Comparison of ENCODE assay signal across 9 cellular contexts in the genomic region with DNA sequence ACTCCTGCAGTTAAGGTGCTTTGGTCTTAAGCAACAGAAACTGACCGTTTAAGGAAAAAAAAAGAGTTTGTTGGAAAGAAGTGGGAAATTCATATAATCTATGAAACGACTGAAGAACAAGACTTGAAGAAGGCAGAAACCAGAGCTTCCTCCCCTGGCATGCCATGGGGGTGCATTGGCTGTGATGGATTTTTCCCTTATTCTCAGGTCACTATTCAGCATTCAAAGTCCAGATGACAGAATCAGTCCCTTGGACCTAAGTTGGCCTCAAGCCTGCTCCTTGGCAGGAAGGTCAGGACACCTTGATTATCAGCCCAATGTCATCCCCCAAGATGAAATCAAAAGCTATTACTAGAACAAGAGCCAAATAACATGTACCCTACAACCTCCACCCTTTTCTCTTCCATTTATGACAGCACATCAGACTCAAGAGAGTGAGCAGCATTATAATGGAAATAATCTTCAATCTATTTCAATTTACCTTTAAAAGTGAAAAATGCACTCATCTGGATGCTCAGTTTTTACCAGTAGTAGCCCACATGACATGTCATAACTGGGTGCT. TPM values are rescaled to one million over a fixed set of nuclear protein-coding genes. Genes with fewer than 3 reads are reported as not detected.
DNase-seq lines count a peak whose midpoint lies in the region; ATAC-seq and TF ChIP-seq lines count a peak whose summit lies in the region.
"Had no signal": no experiment of that assay in that cellular context is flagged by ENCODE, and none has a peak within 500 bp of the region (broad histone marks: within the 10 kb centered on the region; RNA-seq: fewer than 3 reads in every experiment).

No MANE protein-coding gene starts in this region.

- H3K36me3 Mint-ChIP-seq in H9 (ENCODE audit: insufficient read depth in 1 of 3, low read depth in 3 of 3) = no peaks in the 10 kb centered on the region

- H2BK120ac ChIP-seq in H9 (ENCODE audit: low read depth, low read length, poor library complexity, severe bottlenecking) = no peak overlapping the region

- no peak overlapping the region for H2AFZ ChIP-seq in H9 (ENCODE audit: low read length)

- TF ChIP-seq EP300 in sigmoid colon (IDR thresholded peaks at IDR 0.05) = no peak

- peaks cover 26% of the 10 kb centered on the region for H3K27me3 Mint-ChIP-seq in H9 (ENCODE audit: low read depth)

- no peak overlapping the region for H3T11ph ChIP-seq in H9 (ENCODE audit: low read length)

- H3K9me3 Mint-ChIP-seq in H9 = no peaks in the 10 kb centered on the region; a peak in 1 of 5 replicates

- H3K23ac ChIP-seq in H9 (ENCODE audit: insufficient read length, low read depth, low read length) = no peak overlapping the region

- no peak overlapping the region for H4K91ac ChIP-seq in H9 (ENCODE audit: insufficient read length, low read depth, low read length)

- H3K4me3 Mint-ChIP-seq in H9 = peak overlapping the region; percentile 76 to 81; a peak in 3 of 5 replicates

- no peak overlapping the region; the same call in 1 of the 2 replicates for H3K14ac ChIP-seq in H9 (ENCODE audit: insufficient read depth, low read length)

- no peak overlapping the region for H3K56ac ChIP-seq in H9 (ENCODE audit: insufficient read length, low read depth, low read length)

- no peaks in the 10 kb centered on the region for H3K79me2 ChIP-seq in H9 (ENCODE audit: insufficient read depth, low read length)

- H3K4ac ChIP-seq in H9 (ENCODE audit: low read depth, low read length) = no peak overlapping the region

- H3K4me3 ChIP-seq in right cardiac atrium (ENCODE audit: low read length) (no peak overlapping the region), sigmoid colon (peak overlapping the region in 3 of 4 donors; percentile 62 to 65 (median 64))

- H3K4me2 ChIP-seq in H9 (ENCODE audit: insufficient read depth, insufficient read length, low read length) = peak overlapping the region; percentile 76

- H3K4me1 ChIP-seq in H9 (ENCODE audit: insufficient read depth, low read length) (no peaks in the 10 kb centered on the region), right cardiac atrium (ENCODE audit: control insufficient read depth, insufficient read depth, low read length) (peaks cover 3% of the 10 kb centered on the region), sigmoid colon (peaks cover 0 to 10% (median 8%) of the 10 kb centered on the region in 4 donors)

- DNase-seq in H9 = no peak
- DNase-seq in right cardiac atrium = no peak
- DNase-seq in sigmoid colon = no peak
- DNase-seq in NCI-H1417 treated with DMSO at 0.1 percent for 48 hours (lab: John Stamatoyannopoulos, UW) = no peak
- no peak for DNase-seq in NCI-H526 treated with DMSO at 0.1 percent for 48 hours (lab: John Stamatoyannopoulos, UW)

- H3K27me3 ChIP-seq in H9 (ENCODE audit: insufficient read depth, low read length) (no peaks in the 10 kb centered on the region), right cardiac atrium (ENCODE audit: control insufficient read depth, insufficient read depth) (no peaks in the 10 kb centered on the region), sigmoid colon (no peaks in the 10 kb centered on the region)

- H2BK20ac ChIP-seq in H9 (ENCODE audit: low read depth, low read length, poor library complexity, severe bottlenecking) = no peak overlapping the region

- H2AK5ac ChIP-seq in H9 (ENCODE audit: insufficient read length, low read length) = no peak overlapping the region

- H3K9ac ChIP-seq in H9 (ENCODE audit: extremely low read depth, insufficient read length, low read length) = no peak overlapping the region

- H3K4me1 Mint-ChIP-seq in H9 = peaks cover 14 to 15% of the 10 kb centered on the region in 2 experiments

- no peak overlapping the region for H3K18ac ChIP-seq in H9 (ENCODE audit: insufficient read length, low read depth, low read length)

- H3K36me3 ChIP-seq in sigmoid colon = no peaks in the 10 kb centered on the region

- H2BK12ac ChIP-seq in H9 (ENCODE audit: insufficient read length, low read depth, low read length) = no peak overlapping the region

- H3K9me3 ChIP-seq in H9 (ENCODE audit: control insufficient read depth, low read depth, low read length) (no peaks in the 10 kb centered on the region), right cardiac atrium (ENCODE audit: control insufficient read depth, low read length) (no peaks in the 10 kb centered on the region), sigmoid colon (no peaks in the 10 kb centered on the region)

- intact Hi-C loops in right cardiac atrium (cut with DNase I) (no loop called here), sigmoid colon (cut with DNase I) (loop anchor here (1.0 kb wide), 1 partner anchor 16 kb away; a partner anchor contains a TSS)

- no peak overlapping the region for H2BK15ac ChIP-seq in H9 (ENCODE audit: low read depth, low read length)

- H3K27ac ChIP-seq in H9 (ENCODE audit: insufficient read length, low read depth, low read length) = no peak overlapping the region
- H3K27ac ChIP-seq in VCaP = peak overlapping the region; percentile 84
- peak overlapping the region; percentile 41 for H3K27ac ChIP-seq in right cardiac atrium (ENCODE audit: low read length)
- peak overlapping the region; percentile 84 to 95 (median 86) for H3K27ac ChIP-seq in sigmoid colon

- peak overlapping the region in 1 of 3 experiments; percentile 89; a peak in 2 of 7 replicates for H3K27ac Mint-ChIP-seq in H9

- no peak overlapping the region for H2BK5ac ChIP-seq in H9 (ENCODE audit: insufficient read length, low read length)

- no peak overlapping the region for H4K8ac ChIP-seq in H9 (replicated peaks; ENCODE audit: insufficient read length, low read depth, low read length)

- H3K79me1 ChIP-seq in H9 (ENCODE audit: insufficient read depth, low read depth, low read length, poor library complexity, severe bottlenecking) = no peaks in the 10 kb centered on the region

- H4K20me1 ChIP-seq in H9 (ENCODE audit: control insufficient read depth, insufficient read depth, insufficient read length) = no peaks in the 10 kb centered on the region

- WGBS in H9 (ENCODE audit: extremely low coverage, insufficient read length, low lambda C conversion rate) = no CpG with 5 or more reads among the region's 2 CpGs
- 67% methylated on average over 2 of the region's 2 CpGs for WGBS in right cardiac atrium
- 86 to 88% methylated on average over 2 of the region's 2 CpGs for WGBS in sigmoid colon, 2 donors

- no peak overlapping the region for H4K5ac ChIP-seq in H9 (ENCODE audit: insufficient read length, low read depth, low read length)

- no peak for ATAC-seq in right cardiac atrium
- ATAC-seq in GM18861 (IDR thresholded peaks at IDR 0.05; ENCODE audit: unreplicated experiment) = no peak
- no peak for ATAC-seq in GM19395 (IDR thresholded peaks at IDR 0.05; ENCODE audit: unreplicated experiment)

- H3K23me2 ChIP-seq in H9 (ENCODE audit: insufficient read length, low read depth, low read length, poor library complexity, severe bottlenecking) = peaks cover 8% of the 10 kb centered on the region

- no peak for TF ChIP-seq POLR2A in sigmoid colon (IDR thresholded peaks at IDR 0.05)

- no peak for TF ChIP-seq CTCF in H9 (conservative IDR thresholded peaks at IDR 0.05)
- no peak for TF ChIP-seq CTCF in VCaP (conservative IDR thresholded peaks at IDR 0.05)
- no peak for TF ChIP-seq CTCF in sigmoid colon (IDR thresholded peaks at IDR 0.05)

RNA-seq across cellular contexts. Expression of a gene that starts 15.8 kb away (rescaled TPM):
- total RNA-seq in H9 (2021) = 86.4 and 93.4 TPM in 2 replicates
- 10 to 100 TPM; 45.3 to 54.6 (median 46.6) TPM for total RNA-seq in right cardiac atrium
- 44.4 TPM for polyA plus RNA-seq in right cardiac atrium
- total RNA-seq in sigmoid colon = 10 to 100 TPM; 56.2 to 78.3 (median 65.5) TPM
- polyA plus RNA-seq in sigmoid colon = 10 to 100 TPM; 12.9 to 47.8 (median 14.4) TPM

RNA-seq across cellular contexts. Expression of a gene that starts 20.6 kb away (rescaled TPM):
- total RNA-seq in H9 (2021) = not detected in 2 replicates
- total RNA-seq in right cardiac atrium = 1 to 10 TPM in 1 of 4 donors, under 1 TPM in 3; 0.14 to 1.6 (median 0.48) TPM
- 0.54 TPM for polyA plus RNA-seq in right cardiac atrium
- total RNA-seq in sigmoid colon = under 1 TPM in 2 of 4 donors, not detected in 2; 0.14 to 0.55 TPM
- polyA plus RNA-seq in sigmoid colon = under 1 TPM in 2 of 3 donors, not detected in 1; under 0.01 to 0.15 TPM
- total RNA-seq: GM12878 had no signal
- polyA plus RNA-seq: GM12878 had no signal

RNA-seq across cellular contexts. Expression of a gene that starts 43.1 kb away (rescaled TPM):
- total RNA-seq in H9 (2021) = 0.15 and 0.31 TPM in 2 replicates
- not detected for total RNA-seq in right cardiac atrium
- not detected for polyA plus RNA-seq in right cardiac atrium
- total RNA-seq in sigmoid colon = not detected
- polyA plus RNA-seq in sigmoid colon = under 1 TPM in 1 of 3 donors, not detected in 2; 0.06 TPM
- total RNA-seq: GM12878 had no signal

RNA-seq across cellular contexts. Expression of a gene that starts 57.8 kb away (rescaled TPM):
- 0.04 TPM in 1 of 2 replicates, not detected in the other for total RNA-seq in H9 (2021)
- under 1 TPM in 2 of 4 donors, not detected in 2; 0.06 to 0.09 TPM for total RNA-seq in right cardiac atrium
- polyA plus RNA-seq in right cardiac atrium = not detected
- not detected for total RNA-seq in sigmoid colon
- under 1 TPM in 1 of 3 donors, not detected in 2; 0.01 TPM for polyA plus RNA-seq in sigmoid colon
